23 cellular contexts compared by ENCODE assay signal in the genomic region with DNA sequence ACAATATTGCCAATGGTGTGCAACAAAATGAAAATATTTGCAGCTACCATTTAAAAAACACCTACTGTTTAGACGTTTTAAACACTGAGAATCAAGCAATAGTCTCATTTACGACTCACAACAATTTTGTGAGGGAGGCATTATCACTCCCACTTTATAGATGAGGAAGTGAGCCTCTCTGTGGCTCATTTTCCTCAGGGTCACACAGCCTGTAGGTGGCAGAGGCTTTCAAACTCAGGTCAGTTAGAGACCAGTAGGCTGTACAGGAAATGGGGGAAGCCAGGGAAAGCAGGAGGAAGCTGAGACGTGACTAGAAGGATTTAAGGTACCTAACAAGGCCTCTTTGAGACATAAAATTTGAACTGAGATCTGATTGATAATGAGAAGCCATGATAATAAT.
DNase-seq lines count a peak whose midpoint lies in the region; ATAC-seq and TF ChIP-seq lines count a peak whose summit lies in the region.
"Had no signal": no experiment of that assay in that cellular context is flagged by ENCODE, and none has a peak within 500 bp of the region (broad histone marks: within the 10 kb centered on the region; RNA-seq: fewer than 3 reads in every experiment).

No MANE protein-coding gene starts in this region.

- H3K9ac ChIP-seq in OCI-LY1 (ENCODE audit: low read length) (no peak overlapping the region), mesendoderm (ENCODE audit: low read length) (no peak overlapping the region)

- H3K36me3 Mint-ChIP-seq in activated T-cell treated with anti-CD3 and anti-CD28 coated beads, Interleukin-2, amount 50 U/mL, for 24 hours (ENCODE audit: low read depth): no peaks in the 10 kb centered on the region
- H3K36me3 Mint-ChIP-seq: activated naive CD8-positive, alpha-beta T cell had no signal

- no peak overlapping the region for H2AK5ac ChIP-seq in mesendoderm (ENCODE audit: low read length)

- no peak overlapping the region for H2BK5ac ChIP-seq in mesendoderm (ENCODE audit: low read length)

- H3K4me3 ChIP-seq in OCI-LY1 (ENCODE audit: low read depth, low read length, poor library complexity, severe bottlenecking) (no peak overlapping the region), mesendoderm (ENCODE audit: low read length) (no peak overlapping the region), hepatocyte (no peak overlapping the region)
- H3K4me3 ChIP-seq: dorsolateral prefrontal cortex, K562, prostate gland, SK-N-MC had no signal

- peak; percentile 65 for ATAC-seq in GM18868 (IDR thresholded peaks at IDR 0.05; ENCODE audit: unreplicated experiment)
- ATAC-seq: HCT116, K562, left cardiac atrium had no signal

- no peak overlapping the region for H2BK120ac ChIP-seq in mesendoderm (ENCODE audit: low read depth, low read length)

- H3K18ac ChIP-seq in mesendoderm (ENCODE audit: low read length): no peak overlapping the region

- WGBS in mesendoderm (ENCODE audit: extremely low coverage, insufficient coverage, low lambda C conversion rate): no CpG with 5 or more reads among the region's 3 CpGs
- WGBS in hepatocyte (ENCODE audit: low lambda C conversion rate, missing lambda C conversion rate): 64% methylated on average over 3 of the region's 3 CpGs

- peaks cover 7% of the 10 kb centered on the region for H3K4me1 ChIP-seq in OCI-LY1 (ENCODE audit: insufficient read depth, low read length, severe bottlenecking)
- no peaks in the 10 kb centered on the region for H3K4me1 ChIP-seq in mesendoderm (ENCODE audit: control insufficient read depth, low read depth, low read length)
- H3K4me1 ChIP-seq in hepatocyte (ENCODE audit: insufficient read depth): no peaks in the 10 kb centered on the region
- H3K4me1 ChIP-seq: prostate gland had no signal

- H2AFZ ChIP-seq in OCI-LY1 (ENCODE audit: low read length): no peak overlapping the region; the same call in 1 of the 2 replicates
- no peak overlapping the region for H2AFZ ChIP-seq in hepatocyte

- H2BK15ac ChIP-seq in mesendoderm (replicated peaks; ENCODE audit: low read depth): no peak overlapping the region

- H3K36me3 ChIP-seq in OCI-LY1 (ENCODE audit: insufficient read depth, low read length) (no peaks in the 10 kb centered on the region), mesendoderm (ENCODE audit: control insufficient read depth, insufficient read depth, low read length) (no peaks in the 10 kb centered on the region), hepatocyte (replicated peaks; ENCODE audit: insufficient read depth, low read depth) (no peaks in the 10 kb centered on the region)
- H3K36me3 ChIP-seq: neutrophil, prostate gland had no signal

- no peak overlapping the region for H4K8ac ChIP-seq in mesendoderm (ENCODE audit: low read depth, low read length)

- H3K56ac ChIP-seq in mesendoderm (ENCODE audit: low read length): no peak overlapping the region

- H3K27me3 ChIP-seq in OCI-LY1 (ENCODE audit: insufficient read depth, low read length) (no peaks in the 10 kb centered on the region), mesendoderm (ENCODE audit: insufficient read depth, low read length, poor library complexity) (no peaks in the 10 kb centered on the region), hepatocyte (no peaks in the 10 kb centered on the region)
- H3K27me3 ChIP-seq: dorsolateral prefrontal cortex, neutrophil had no signal

- no peak overlapping the region for H3K4ac ChIP-seq in mesendoderm (ENCODE audit: low read depth, low read length)

- H3K27me3 Mint-ChIP-seq in activated T-cell treated with anti-CD3 and anti-CD28 coated beads, Interleukin-2, amount 50 U/mL, for 24 hours: no peaks in the 10 kb centered on the region

- peak; percentile 12 for DNase-seq in KG1 (lab: John Stamatoyannopoulos, UW)
- DNase-seq in mesendoderm: peak; percentile 25
- DNase-seq in hepatocyte (ENCODE audit: low spot score): no peak
- DNase-seq in SHP77 (lab: John Stamatoyannopoulos, UW): no peak
- DNase-seq in activated T-cell treated with anti-CD3 and anti-CD28 coated beads, Interleukin-2, amount 50 U/mL, for 24 hours: no peak
- DNase-seq: activated CD4-positive, alpha-beta T cell treated with anti-CD3 and anti-CD28 coated beads for 1 hour; central memory CD4-positive, alpha-beta T cell; DND-41; dorsolateral prefrontal cortex; head of caudate nucleus; left cardiac atrium; NCI-H1092 treated with DMSO at 0.1 percent for 48 hours; NCI-H1930; NCI-H2227 treated with DMSO at 0.1 percent for 48 hours; NCI-H774 had no signal

- H4K5ac ChIP-seq in mesendoderm (ENCODE audit: low read length): no peak overlapping the region

- no peaks in the 10 kb centered on the region for H3K4me1 Mint-ChIP-seq in activated T-cell treated with anti-CD3 and anti-CD28 coated beads, Interleukin-2, amount 50 U/mL, for 24 hours (ENCODE audit: low read depth)

- no peaks in the 10 kb centered on the region for H3K79me1 ChIP-seq in mesendoderm (ENCODE audit: low read length)

- TF ChIP-seq CTCF in OCI-LY1 (IDR thresholded peaks at IDR 0.05; ENCODE audit: low read length): peak; percentile 44
- no peak for TF ChIP-seq CTCF in hepatocyte (IDR thresholded peaks at IDR 0.05; ENCODE audit: poor library complexity)

- no peak overlapping the region for H3K23ac ChIP-seq in mesendoderm (ENCODE audit: low read length)

- no peaks in the 10 kb centered on the region for H3F3A ChIP-seq in OCI-LY1 (ENCODE audit: insufficient read depth, low read length)

- peaks cover 7% of the 10 kb centered on the region for H3K9me3 Mint-ChIP-seq in activated T-cell treated with anti-CD3 and anti-CD28 coated beads, Interleukin-2, amount 50 U/mL, for 24 hours

- H3K9me2 ChIP-seq in OCI-LY1 (ENCODE audit: low read depth, low read length): no peaks in the 10 kb centered on the region
- no peaks in the 10 kb centered on the region for H3K9me2 ChIP-seq in hepatocyte (replicated peaks; ENCODE audit: insufficient read depth)

- H3K4me2 ChIP-seq in OCI-LY1 (ENCODE audit: low read length) (no peak overlapping the region; the same call in 1 of the 2 replicates), mesendoderm (ENCODE audit: low read length) (no peak overlapping the region), hepatocyte (no peak overlapping the region)

- H3K27ac Mint-ChIP-seq in activated T-cell treated with anti-CD3 and anti-CD28 coated beads, Interleukin-2, amount 50 U/mL, for 24 hours: no peak overlapping the region
- H3K27ac Mint-ChIP-seq: activated naive CD8-positive, alpha-beta T cell had no signal

- no peaks in the 10 kb centered on the region for H3K79me2 ChIP-seq in OCI-LY1 (ENCODE audit: insufficient read depth, low read length)
- H3K79me2 ChIP-seq in mesendoderm (ENCODE audit: control insufficient read depth, insufficient read depth, low read length): no peaks in the 10 kb centered on the region
- no peaks in the 10 kb centered on the region for H3K79me2 ChIP-seq in hepatocyte

- no peak overlapping the region for H3K4me3 Mint-ChIP-seq in activated T-cell treated with anti-CD3 and anti-CD28 coated beads, Interleukin-2, amount 50 U/mL, for 24 hours
- H3K4me3 Mint-ChIP-seq: activated naive CD8-positive, alpha-beta T cell had no signal

- H4K20me1 ChIP-seq in OCI-LY1 (ENCODE audit: insufficient read depth, low read length) (no peaks in the 10 kb centered on the region), hepatocyte (ENCODE audit: insufficient read depth, poor library complexity, severe bottlenecking) (no peaks in the 10 kb centered on the region)

- no peak overlapping the region for H3K27ac ChIP-seq in OCI-LY1 (ENCODE audit: low read depth, low read length, poor library complexity, severe bottlenecking)
- H3K27ac ChIP-seq in mesendoderm (ENCODE audit: low read depth, low read length): no peak overlapping the region
- no peak overlapping the region for H3K27ac ChIP-seq in hepatocyte
- H3K27ac ChIP-seq: dorsolateral prefrontal cortex, neutrophil, prostate gland, SK-N-MC had no signal

- H3K9me3 ChIP-seq in OCI-LY1 (ENCODE audit: low read length): peaks cover 5% of the 10 kb centered on the region; the same call in 1 of the 2 replicates
- peaks cover 3% of the 10 kb centered on the region for H3K9me3 ChIP-seq in hepatocyte (ENCODE audit: low read depth)
- H3K9me3 ChIP-seq: neutrophil, prostate gland had no signal

Comparison
In these comparisons a context has a peak if more than half of its experiments do, and no peak if none do; other contexts are left out.
1. DNase-seq: peak in KG1 (single experiment) and mesendoderm (single experiment); none in hepatocyte (single experiment), SHP77 (0 of 2) and activated T-cell treated with anti-CD3 and anti-CD28 coated beads, Interleukin-2, amount 50 U/mL, for 24 hours (single experiment).